ENCODE assay signal across 26 cellular contexts in genomic region chr3:25304916-25305315, GRCh38.
"Had no signal": no experiment of that assay in that cellular context is flagged by ENCODE, and none has a peak within 500 bp of the region (broad histone marks: within the 10 kb centered on the region; RNA-seq: fewer than 3 reads in every experiment).

No MANE protein-coding gene starts in this region.

- H3K9ac ChIP-seq: KMS-11, SK-N-SH had no signal

- H3K9me2 ChIP-seq: SK-N-SH had no signal

- FAIRE-seq: HepG2 had no signal

- H3K27ac ChIP-seq: KMS-11, RWPE1 had no signal

- H3K27ac Mint-ChIP-seq: T-cell had no signal

- H3K27me3 Mint-ChIP-seq: T-cell had no signal

- H3K9me3 ChIP-seq: SK-N-SH had no signal

- H3K36me3 Mint-ChIP-seq: T-cell had no signal

- H3K4me3 Mint-ChIP-seq: T-cell had no signal

- DNase-seq: IMR-90; Kasumi-1; MV-4-11; NCI-H1048; NCI-H1105 treated with DMSO at 0.1 percent for 48 hours; NCI-H1417 treated with DMSO at 0.1 percent for 48 hours; NCI-H146; NCI-H1694 treated with DMSO at 0.1 percent for 48 hours; NCI-H1930; NCI-H2081; NCI-H2107; NCI-H2171 treated with DMSO at 0.1 percent for 48 hours; NCI-H345; NCI-H446 treated with DMSO at 0.1 percent for 48 hours; NCI-H510A treated with DMSO at 0.1 percent for 48 hours; NCI-H526; NCI-H748 treated with DMSO at 0.1 percent for 48 hours; NK-92 treated with Interleukin-12 subunit alpha and Interleukin-12 subunit beta, amount 100 ng/mL, for 24 hours; PC-3; SHP77; SK-N-SH; SW 1271; T-cell had no signal

- H3K4me1 Mint-ChIP-seq: T-cell had no signal

- H3K4me2 ChIP-seq: KMS-11, SK-N-SH had no signal
